11 cellular contexts compared by ENCODE assay signal in genomic region chr11:111409915-111410314, GRCh38. TPM values are rescaled to one million over a fixed set of nuclear protein-coding genes. Genes with fewer than 3 reads are reported as not detected.
DNase-seq lines count a peak whose midpoint lies in the region; ATAC-seq and TF ChIP-seq lines count a peak whose summit lies in the region.
"Had no signal": no experiment of that assay in that cellular context is flagged by ENCODE, and none has a peak within 500 bp of the region (broad histone marks: within the 10 kb centered on the region; RNA-seq: fewer than 3 reads in every experiment).

No MANE protein-coding gene starts in this region.

- DNase-seq in activated naive CD4-positive, alpha-beta T cell treated with anti-CD3 and anti-CD28 coated beads, Interleukin-2, amount 50 U/mL, for 72 hours (ENCODE audit: low spot score in 2 of 2) = no peak
- no peak for DNase-seq in activated naive CD4-positive, alpha-beta T cell treated with anti-CD3 and anti-CD28 coated beads for 36 hours
- DNase-seq in MM.1S = peak; percentile 38
- DNase-seq in NCI-H446 treated with DMSO at 0.1 percent for 48 hours (lab: John Stamatoyannopoulos, UW) = no peak
- no peak for DNase-seq in activated T-cell treated with anti-CD3 and anti-CD28 coated beads, Interleukin-2, amount 50 U/mL, for 72 hours
- no peak for DNase-seq in NCI-H2196 (lab: John Stamatoyannopoulos, UW; ENCODE audit: unreplicated experiment)
- no peak for DNase-seq in activated CD8-positive, alpha-beta T cell treated with anti-CD3 and anti-CD28 coated beads, Interleukin-2, amount 10 ng/mL, durations not matched to agents 7 days and 5 days
- DNase-seq: activated effector memory CD4-positive, alpha-beta T cell treated with Interleukin-2 at 50 U/mL for 16 hours; NCI-H1105 had no signal

- peaks cover 7% of the 10 kb centered on the region; the same call in 1 of the 2 replicates for H3F3A ChIP-seq in MM.1S (ENCODE audit: insufficient read depth, low read length)

- H3K27me3 ChIP-seq in MM.1S (replicated peaks; ENCODE audit: insufficient read depth, low read length) = no peaks in the 10 kb centered on the region

- H3K9ac ChIP-seq in MM.1S (ENCODE audit: low read length) = no peak overlapping the region

- peak overlapping the region; percentile 19; the same call in 1 of the 2 replicates for H3K27ac ChIP-seq in MM.1S (ENCODE audit: low read length)
- H3K27ac ChIP-seq: 22Rv1 had no signal

- H3K4me2 ChIP-seq in MM.1S (ENCODE audit: low read depth, low read length) = no peak overlapping the region; the same call in 1 of the 2 replicates

- H3K27me3 Mint-ChIP-seq in activated naive CD4-positive, alpha-beta T cell treated with anti-CD3 and anti-CD28 coated beads for 36 hours (ENCODE audit: low read depth) = no peaks in the 10 kb centered on the region
- no peaks in the 10 kb centered on the region for H3K27me3 Mint-ChIP-seq in activated T-cell treated with anti-CD3 and anti-CD28 coated beads, Interleukin-2, amount 50 U/mL, for 72 hours (ENCODE audit: low read depth)
- no peaks in the 10 kb centered on the region for H3K27me3 Mint-ChIP-seq in activated CD8-positive, alpha-beta T cell treated with anti-CD3 and anti-CD28 coated beads, Interleukin-2, amount 10 ng/mL, durations not matched to agents 7 days and 5 days (ENCODE audit: low read depth)

- H4K20me1 ChIP-seq in MM.1S (ENCODE audit: insufficient read depth, low read length) = no peaks in the 10 kb centered on the region

- no peaks in the 10 kb centered on the region for H3K9me2 ChIP-seq in MM.1S (replicated peaks; ENCODE audit: insufficient read depth, low read length)

- no peaks in the 10 kb centered on the region for H3K36me3 ChIP-seq in MM.1S (replicated peaks; ENCODE audit: insufficient read depth, low read length)

- CTCF ChIA-PET in activated naive CD4-positive, alpha-beta T cell treated with anti-CD3 and anti-CD28 coated beads for 36 hours (lab: Charles Lee) = interaction anchor here (1.4 kb wide), 1 partner anchor 37 kb away, joined by 3 read pairs; no protein-coding TSS in a partner anchor
- CTCF ChIA-PET in activated CD8-positive, alpha-beta T cell treated with anti-CD3 and anti-CD28 coated beads, Interleukin-2, amount 10 ng/mL, durations not matched to agents 7 days and 5 days (lab: Charles Lee) = interaction anchor here (1.0 to 5.4 kb wide), 4 partner anchors 13 to 127 kb away, joined by 3 to 21 read pairs (median 8); no protein-coding TSS in a partner anchor

- H3K4me1 ChIP-seq in MM.1S (ENCODE audit: low read length) = peaks cover 65% of the 10 kb centered on the region

- TF ChIP-seq CTCF in MM.1S (IDR thresholded peaks at IDR 0.05; ENCODE audit: low read length) = no peak

- peak; percentile 41 to 51 for ATAC-seq in activated naive CD4-positive, alpha-beta T cell treated with anti-CD3 and anti-CD28 coated beads, Interleukin-2, amount 50 U/mL, for 72 hours
- ATAC-seq in HG02938 (IDR thresholded peaks at IDR 0.05; ENCODE audit: unreplicated experiment) = peak; percentile 71
- ATAC-seq in activated T-cell treated with anti-CD3 and anti-CD28 coated beads, Interleukin-2, amount 50 U/mL, for 72 hours (replicated peaks in 1 of 2) = no peak
- no peak for ATAC-seq in activated CD8-positive, alpha-beta T cell treated with anti-CD3 and anti-CD28 coated beads, Interleukin-2, amount 10 ng/mL, durations not matched to agents 7 days and 5 days

- H3K4me3 Mint-ChIP-seq in activated naive CD4-positive, alpha-beta T cell treated with anti-CD3 and anti-CD28 coated beads for 36 hours = no peak overlapping the region
- H3K4me3 Mint-ChIP-seq in activated T-cell treated with anti-CD3 and anti-CD28 coated beads, Interleukin-2, amount 50 U/mL, for 72 hours = no peak overlapping the region
- H3K4me3 Mint-ChIP-seq in activated CD8-positive, alpha-beta T cell treated with anti-CD3 and anti-CD28 coated beads, Interleukin-2, amount 10 ng/mL, durations not matched to agents 7 days and 5 days = no peak overlapping the region

- H3K4me1 Mint-ChIP-seq in activated naive CD4-positive, alpha-beta T cell treated with anti-CD3 and anti-CD28 coated beads for 36 hours (ENCODE audit: low read depth) = peaks cover 25% of the 10 kb centered on the region
- H3K4me1 Mint-ChIP-seq in activated T-cell treated with anti-CD3 and anti-CD28 coated beads, Interleukin-2, amount 50 U/mL, for 72 hours (ENCODE audit: low read depth) = peaks cover 42% of the 10 kb centered on the region
- H3K4me1 Mint-ChIP-seq in activated CD8-positive, alpha-beta T cell treated with anti-CD3 and anti-CD28 coated beads, Interleukin-2, amount 10 ng/mL, durations not matched to agents 7 days and 5 days (ENCODE audit: low read depth) = peaks cover 31% of the 10 kb centered on the region

- POLR2A ChIA-PET in activated CD8-positive, alpha-beta T cell treated with anti-CD3 and anti-CD28 coated beads, Interleukin-2, amount 10 ng/mL, durations not matched to agents 7 days and 5 days (lab: Charles Lee) = interaction anchor here (0.8 kb wide), 1 partner anchor 1112 kb away, joined by 3 read pairs; no protein-coding TSS in a partner anchor

- intact Hi-C loops in activated naive CD4-positive, alpha-beta T cell treated with anti-CD3 and anti-CD28 coated beads for 36 hours (cut with micrococcal nuclease) = no loop called here

- no peaks in the 10 kb centered on the region for H3K79me2 ChIP-seq in MM.1S (ENCODE audit: low read length)

- H3K4me3 ChIP-seq in MM.1S (ENCODE audit: low read length) = no peak overlapping the region

- H3K9me3 ChIP-seq in MM.1S (replicated peaks; ENCODE audit: insufficient read depth, low read length) = no peaks in the 10 kb centered on the region

- no peak overlapping the region for H3K27ac Mint-ChIP-seq in activated naive CD4-positive, alpha-beta T cell treated with anti-CD3 and anti-CD28 coated beads, Interleukin-2, amount 50 U/mL, for 72 hours
- no peak overlapping the region for H3K27ac Mint-ChIP-seq in activated naive CD4-positive, alpha-beta T cell treated with anti-CD3 and anti-CD28 coated beads for 36 hours
- no peak overlapping the region for H3K27ac Mint-ChIP-seq in activated T-cell treated with anti-CD3 and anti-CD28 coated beads, Interleukin-2, amount 50 U/mL, for 72 hours
- no peak overlapping the region for H3K27ac Mint-ChIP-seq in activated CD8-positive, alpha-beta T cell treated with anti-CD3 and anti-CD28 coated beads, Interleukin-2, amount 10 ng/mL, durations not matched to agents 7 days and 5 days

- peaks cover 4 to 21% of the 10 kb centered on the region in 2 donors for H3K9me3 Mint-ChIP-seq in activated naive CD4-positive, alpha-beta T cell treated with anti-CD3 and anti-CD28 coated beads, Interleukin-2, amount 50 U/mL, for 72 hours
- no peaks in the 10 kb centered on the region for H3K9me3 Mint-ChIP-seq in activated naive CD4-positive, alpha-beta T cell treated with anti-CD3 and anti-CD28 coated beads for 36 hours
- H3K9me3 Mint-ChIP-seq in activated T-cell treated with anti-CD3 and anti-CD28 coated beads, Interleukin-2, amount 50 U/mL, for 72 hours = peaks cover 2 to 3% of the 10 kb centered on the region in 2 donors
- H3K9me3 Mint-ChIP-seq in activated CD8-positive, alpha-beta T cell treated with anti-CD3 and anti-CD28 coated beads, Interleukin-2, amount 10 ng/mL, durations not matched to agents 7 days and 5 days (ENCODE audit: insufficient read depth) = peaks cover under 1% of the 10 kb centered on the region

- no peak overlapping the region for H2AFZ ChIP-seq in MM.1S (ENCODE audit: low read length)

- H3K36me3 Mint-ChIP-seq in activated naive CD4-positive, alpha-beta T cell treated with anti-CD3 and anti-CD28 coated beads, Interleukin-2, amount 50 U/mL, for 72 hours = peaks cover 0 to 2% of the 10 kb centered on the region in 2 donors
- H3K36me3 Mint-ChIP-seq in activated naive CD4-positive, alpha-beta T cell treated with anti-CD3 and anti-CD28 coated beads for 36 hours (ENCODE audit: low read depth) = no peaks in the 10 kb centered on the region
- H3K36me3 Mint-ChIP-seq in activated T-cell treated with anti-CD3 and anti-CD28 coated beads, Interleukin-2, amount 50 U/mL, for 72 hours (ENCODE audit: insufficient read depth in 2 of 2) = no peaks in the 10 kb centered on the region
- no peaks in the 10 kb centered on the region for H3K36me3 Mint-ChIP-seq in activated CD8-positive, alpha-beta T cell treated with anti-CD3 and anti-CD28 coated beads, Interleukin-2, amount 10 ng/mL, durations not matched to agents 7 days and 5 days (ENCODE audit: low read depth)

RNA-seq across cellular contexts. Expression of gene POU2AF1, which starts 30.8 kb away (rescaled TPM):
- total RNA-seq in activated naive CD4-positive, alpha-beta T cell treated with anti-CD3 and anti-CD28 coated beads, Interleukin-2, amount 50 U/mL, for 72 hours = 10 to 100 TPM in 1 of 2 donors, 1 to 10 TPM in 1; 3.2 to 11.0 TPM
- under 1 TPM; 0.48 to 0.62 TPM for total RNA-seq in activated naive CD4-positive, alpha-beta T cell treated with anti-CD3 and anti-CD28 coated beads for 36 hours
- total RNA-seq in activated T-cell treated with anti-CD3 and anti-CD28 coated beads, Interleukin-2, amount 50 U/mL, for 72 hours = 10 to 100 TPM in 1 of 2 donors, 1 to 10 TPM in 1; 2.5 to 12.4 TPM
- total RNA-seq in activated CD8-positive, alpha-beta T cell treated with anti-CD3 and anti-CD28 coated beads, Interleukin-2, amount 10 ng/mL, durations not matched to agents 7 days and 5 days = 1 to 10 TPM; 1.7 to 2.4 TPM

Comparison
In these comparisons a context has a peak if more than half of its experiments do, and no peak if none do; other contexts are left out.
1. ATAC-seq: peak in activated naive CD4-positive, alpha-beta T cell treated with anti-CD3 and anti-CD28 coated beads, Interleukin-2, amount 50 U/mL, for 72 hours (2 of 2) and HG02938 (single experiment); none in activated T-cell treated with anti-CD3 and anti-CD28 coated beads, Interleukin-2, amount 50 U/mL, for 72 hours (0 of 2) and activated CD8-positive, alpha-beta T cell treated with anti-CD3 and anti-CD28 coated beads, Interleukin-2, amount 10 ng/mL, durations not matched to agents 7 days and 5 days (single experiment).